ENCODE assay signal across 9 cellular contexts in the genomic region with DNA sequence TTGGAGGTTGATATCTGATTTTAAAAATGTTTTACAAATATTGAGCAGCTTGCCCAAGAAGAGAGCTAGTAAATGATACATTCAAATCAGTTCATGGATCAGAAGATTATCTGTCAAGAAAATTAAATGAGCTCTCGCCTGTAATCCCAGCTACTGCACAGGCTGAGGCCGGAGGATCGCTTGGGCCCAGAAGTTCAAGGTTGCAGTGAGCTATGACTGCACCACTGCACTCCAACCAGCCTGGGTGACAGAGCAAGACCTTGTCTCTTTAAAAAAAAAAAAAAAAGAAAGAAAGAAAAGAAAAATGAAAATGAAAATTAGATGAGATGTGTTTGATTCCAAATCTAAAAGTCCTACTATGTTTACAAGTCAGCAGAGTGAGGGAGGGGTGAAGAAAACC. TPM values are rescaled to one million over a fixed set of nuclear protein-coding genes. Genes with fewer than 3 reads are reported as not detected.
DNase-seq lines count a peak whose midpoint lies in the region; ATAC-seq and TF ChIP-seq lines count a peak whose summit lies in the region.
"Had no signal": no experiment of that assay in that cellular context is flagged by ENCODE, and none has a peak within 500 bp of the region (broad histone marks: within the 10 kb centered on the region; RNA-seq: fewer than 3 reads in every experiment).

No MANE protein-coding gene starts in this region.

- no peaks in the 10 kb centered on the region for H3K36me3 Mint-ChIP-seq in nephron progenitor cell (ENCODE audit: low read depth)

- H3K4me1 ChIP-seq in Loucy (ENCODE audit: insufficient read depth, low read length, poor library complexity, severe bottlenecking) (no peaks in the 10 kb centered on the region), aorta (ENCODE audit: control insufficient read depth in 1 of 2, insufficient read depth in 2 of 2, low read length in 2 of 2) (no peaks in the 10 kb centered on the region), BE2C (no peaks in the 10 kb centered on the region)

- no peak overlapping the region for H2AFZ ChIP-seq in Loucy (ENCODE audit: low read length)

- peaks cover 30% of the 10 kb centered on the region for H3K4me1 Mint-ChIP-seq in nephron progenitor cell

- ATAC-seq in GM18520 (IDR thresholded peaks at IDR 0.05; ENCODE audit: unreplicated experiment) (no peak), aorta (ENCODE audit: low FRiP score) (no peak), HG03521 (IDR thresholded peaks at IDR 0.05; ENCODE audit: unreplicated experiment) (no peak)
- ATAC-seq: left colon had no signal

- H3K27me3 ChIP-seq in Loucy (ENCODE audit: insufficient read depth, low read length, poor library complexity, severe bottlenecking) (no peaks in the 10 kb centered on the region), aorta (ENCODE audit: control insufficient read depth in 1 of 2, insufficient read depth in 2 of 2, low read length in 1 of 2) (no peaks in the 10 kb centered on the region), BE2C (no peaks in the 10 kb centered on the region)

- no peak for TF ChIP-seq CTCF in AG10803 (conservative IDR thresholded peaks at IDR 0.05; ENCODE audit: low read length)
- TF ChIP-seq CTCF in Loucy (conservative IDR thresholded peaks at IDR 0.05; ENCODE audit: low read length) = no peak
- no peak for TF ChIP-seq CTCF in choroid plexus epithelial cell (conservative IDR thresholded peaks at IDR 0.05; ENCODE audit: low read depth, low read length)
- TF ChIP-seq CTCF in nephron progenitor cell (IDR thresholded peaks at IDR 0.05) = no peak
- TF ChIP-seq CTCF in BE2C (IDR thresholded peaks at IDR 0.05; ENCODE audit: low read depth, low read length) = no peak

- peaks cover 41% of the 10 kb centered on the region for H3K79me2 ChIP-seq in Loucy (ENCODE audit: insufficient read depth, low read length)

- no peak overlapping the region for H3K27ac Mint-ChIP-seq in nephron progenitor cell

- peak overlapping the region; percentile 23 for H3K9ac ChIP-seq in Loucy (ENCODE audit: low read depth, low read length, poor library complexity, severe bottlenecking)

- no peaks in the 10 kb centered on the region for H3K9me2 ChIP-seq in Loucy (replicated peaks; ENCODE audit: low read depth, low read length)

- intact Hi-C loops in aorta (cut with DNase I) = no loop called here

- H3K4me3 Mint-ChIP-seq in nephron progenitor cell = peak overlapping the region; percentile 94

- H3F3A ChIP-seq in Loucy (ENCODE audit: low read depth) = no peaks in the 10 kb centered on the region

- no peak overlapping the region for H3K27ac ChIP-seq in aorta (ENCODE audit: low read depth in 1 of 2, low read length in 2 of 2)

- H3K4me2 ChIP-seq in Loucy (ENCODE audit: low read depth, low read length, poor library complexity, severe bottlenecking) = peak overlapping the region; percentile 62

- DNase-seq in AG10803 (ENCODE audit: low read depth) (no peak), choroid plexus epithelial cell (ENCODE audit: low read depth) (no peak), nephron progenitor cell (no peak), aorta (no peak), BE2C (no peak)
- DNase-seq: left colon had no signal

- 90 to 93% methylated on average over 3 of the region's 3 CpGs for WGBS in aorta, 2 donors

- H4K20me1 ChIP-seq in Loucy (ENCODE audit: insufficient read depth, low read length, poor library complexity, severe bottlenecking) = no peaks in the 10 kb centered on the region

- H3K27me3 Mint-ChIP-seq in nephron progenitor cell (ENCODE audit: low read depth, poor library complexity) = peaks cover 4% of the 10 kb centered on the region

- H3K36me3 ChIP-seq in Loucy (ENCODE audit: insufficient read depth, low read length) (no peaks in the 10 kb centered on the region), aorta (ENCODE audit: control insufficient read depth in 1 of 2, insufficient read depth in 2 of 2, low read length in 1 of 2) (no peaks in the 10 kb centered on the region), BE2C (no peaks in the 10 kb centered on the region)

- H3K4me3 ChIP-seq in AG10803 (ENCODE audit: low read length) = peak overlapping the region; percentile 89
- H3K4me3 ChIP-seq in Loucy (ENCODE audit: low read length, poor library complexity, severe bottlenecking) = peak overlapping the region; percentile 80
- H3K4me3 ChIP-seq in choroid plexus epithelial cell (ENCODE audit: low read depth, low read length) = peak overlapping the region; percentile 83
- H3K4me3 ChIP-seq in aorta (ENCODE audit: low read length in 2 of 2) = no peak overlapping the region
- H3K4me3 ChIP-seq in BE2C (ENCODE audit: low read depth, low read length) = no peak overlapping the region

- H3K9me3 ChIP-seq in Loucy (ENCODE audit: insufficient read depth, low read depth, low read length) (no peaks in the 10 kb centered on the region), aorta (ENCODE audit: control insufficient read depth, low read length) (no peaks in the 10 kb centered on the region), BE2C (no peaks in the 10 kb centered on the region)

- no peaks in the 10 kb centered on the region for H3K9me3 Mint-ChIP-seq in nephron progenitor cell

RNA-seq across cellular contexts. Expression of gene SPART, which starts 2.4 kb away (rescaled TPM):
- 10 to 100 TPM; 73.5 to 74.7 TPM for total RNA-seq in aorta
- 10 to 100 TPM; 46.6 to 49.8 TPM for polyA plus RNA-seq in aorta
- 7.6 TPM for polyA plus RNA-seq in BE2C (2012; ENCODE audit: insufficient read depth, insufficient read length, low read depth)

RNA-seq across cellular contexts. Expression of gene CCDC169, which starts 46.2 kb away (rescaled TPM):
- 1 to 10 TPM in 1 of 2 donors, under 1 TPM in 1; 0.55 to 1.5 TPM for total RNA-seq in aorta
- polyA plus RNA-seq in aorta = under 1 TPM in 1 of 2 donors, not detected in 1; 0.28 TPM
- 2.6 TPM for polyA plus RNA-seq in BE2C (2012; ENCODE audit: insufficient read depth, insufficient read length, low read depth)

Comparison
In these comparisons a context has a peak if more than half of its experiments do, and no peak if none do; other contexts are left out.
1. H3K4me3 ChIP-seq: peak in AG10803 (single experiment), Loucy (single experiment) and choroid plexus epithelial cell (single experiment); none in aorta (0 of 2) and BE2C (single experiment).